ENCODE assay signal across 1 cellular context in the genomic region with DNA sequence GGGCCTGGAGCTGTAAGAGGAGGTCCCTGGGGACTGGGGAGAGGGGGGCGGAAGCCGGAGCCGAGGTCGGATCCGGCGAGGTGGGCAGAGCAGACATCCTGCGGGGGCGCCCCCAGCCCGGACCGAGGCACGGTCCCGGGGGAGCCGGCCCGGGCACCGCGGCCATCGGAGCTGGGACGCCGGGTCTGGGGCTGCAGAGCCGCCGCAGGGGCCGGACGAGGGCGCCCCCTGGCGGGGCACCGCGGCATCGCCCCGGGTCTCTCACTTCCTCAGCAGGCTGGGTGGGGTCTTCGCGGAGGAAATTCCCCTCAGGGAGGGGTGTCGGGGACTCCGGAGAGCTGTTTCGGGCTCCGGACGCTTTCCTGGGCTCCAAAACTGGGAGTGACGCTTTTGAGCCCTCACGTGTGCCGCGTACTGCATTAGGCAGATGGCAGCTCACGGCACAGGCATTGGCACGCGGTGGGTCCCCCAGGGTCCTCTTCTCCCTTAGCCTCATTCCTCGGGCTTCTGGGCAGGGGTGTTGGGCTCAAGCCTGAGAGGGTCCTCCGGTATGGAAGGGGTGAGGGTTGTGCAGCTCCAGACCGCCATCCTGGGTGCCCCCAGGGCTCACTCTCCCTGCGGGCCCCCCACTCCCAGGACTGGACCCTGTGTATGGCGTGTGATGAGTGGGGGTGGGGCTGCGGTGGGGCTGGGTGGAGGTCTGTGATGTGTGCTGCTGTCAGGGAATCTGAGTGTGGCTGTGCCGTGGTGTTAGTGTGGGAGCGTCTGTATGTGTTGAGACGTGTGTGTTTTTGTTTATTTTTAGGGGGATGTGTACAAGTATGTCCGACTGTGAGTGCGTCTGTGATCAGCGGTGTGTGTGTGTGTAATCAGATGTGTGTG.
TF ChIP-seq lines count a peak whose summit lies in the region.

No MANE protein-coding gene starts in this region.

TF ChIP-seq in H1, 55 proteins besides CTCF, POLR2A, EP300 and RAD21:
- TF ChIP-seq JUN (IDR thresholded peaks at IDR 0.05; ENCODE audit: low read depth, low read length) (no peak), SUZ12 (IDR thresholded peaks at IDR 0.05; ENCODE audit: low read length) (peak; percentile 22; the same call in 1 of the 2 replicates), MAFK (IDR thresholded peaks at IDR 0.05; ENCODE audit: low read depth, low read length) (no peak), EZH2 (IDR thresholded peaks at IDR 0.05; ENCODE audit: low read depth, low read length, severe bottlenecking) (peak; percentile 25), JUND (IDR thresholded peaks at IDR 0.05; ENCODE audit: low read length) (0 out of 2 replicates have a peak, but pooled peaks have one; percentile 4), SIN3A (conservative IDR thresholded peaks at IDR 0.05 in 1 of 2, IDR thresholded peaks at IDR 0.05 in 1 of 2; ENCODE audit: low read depth in 1 of 2, low read length in 2 of 2) (no peak), BACH1 (IDR thresholded peaks at IDR 0.05; ENCODE audit: low read length) (peak; percentile 47), FOSL1 (IDR thresholded peaks at IDR 0.05; ENCODE audit: insufficient read depth, low read depth, low read length) (no peak), SP4 (IDR thresholded peaks at IDR 0.05; ENCODE audit: low read length) (no peak), YY1 (IDR thresholded peaks at IDR 0.05; ENCODE audit: low read depth, low read length) (peak; percentile 47; the same call in 1 of the 2 replicates), KDM4A (IDR thresholded peaks at IDR 0.05; ENCODE audit: low read depth, low read length, severe bottlenecking) (peak; percentile 55), HDAC6 (IDR thresholded peaks at IDR 0.05; ENCODE audit: low read depth, low read length) (no peak)
- TF ChIP-seq, protein P1, sequence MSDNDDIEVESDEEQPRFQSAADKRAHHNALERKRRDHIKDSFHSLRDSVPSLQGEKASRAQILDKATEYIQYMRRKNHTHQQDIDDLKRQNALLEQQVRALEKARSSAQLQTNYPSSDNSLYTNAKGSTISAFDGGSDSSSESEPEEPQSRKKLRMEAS (IDR thresholded peaks at IDR 0.05): peak; percentile 49; the same call in 1 of the 2 replicates
